8 cellular contexts compared by ENCODE assay signal in genomic region chr18:76349067-76349715, GRCh38.
DNase-seq lines count a peak whose midpoint lies in the region; ATAC-seq and TF ChIP-seq lines count a peak whose summit lies in the region.

No MANE protein-coding gene starts in this region.

- H3K36me3 ChIP-seq in BLaER1 treated with 17β-estradiol and CSF1 and Interleukin-3, amounts not matched to agents 10 nM and 100 nM = 0 out of 22 replicates have a peak, but pooled peaks cover 0 to 3% (median 0%) of the 10 kb centered on the region in 11 experiments
- no peaks in the 10 kb centered on the region for H3K36me3 ChIP-seq in OCI-LY3 (replicated peaks; ENCODE audit: low read depth, low read length)
- H3K36me3 ChIP-seq in fibroblast of lung (ENCODE audit: control insufficient read depth, insufficient read depth, low read length) = no peaks in the 10 kb centered on the region
- no peaks in the 10 kb centered on the region for H3K36me3 ChIP-seq in subcutaneous abdominal adipose tissue (ENCODE audit: control insufficient read depth in 5 of 5, insufficient read depth in 5 of 5, low read length in 5 of 5)

- peak overlapping the region; percentile 39 for H3K27ac Mint-ChIP-seq in neural crest cell (ENCODE audit: unreplicated experiment)

- H3K4me2 ChIP-seq in BLaER1 treated with 17β-estradiol and CSF1 and Interleukin-3, amounts not matched to agents 10 nM and 100 nM = peak overlapping the region in 10 of 11 experiments; percentile 25 to 93 (median 80); a peak in 14 of 22 replicates
- H3K4me2 ChIP-seq in OCI-LY3 (ENCODE audit: low read length) (peak overlapping the region; percentile 70), fibroblast of lung (ENCODE audit: extremely low read depth, insufficient read depth, low read length) (peak overlapping the region; percentile 17)

- H3K4me3 ChIP-seq in BLaER1 treated with 17β-estradiol and CSF1 and Interleukin-3, amounts not matched to agents 10 nM and 100 nM = no peak overlapping the region
- H3K4me3 ChIP-seq in Jurkat, Clone E6-1 (ENCODE audit: low read length) = no peak overlapping the region
- peak overlapping the region; percentile 72 for H3K4me3 ChIP-seq in OCI-LY3 (ENCODE audit: low read length)
- no peak overlapping the region for H3K4me3 ChIP-seq in fibroblast of lung (replicated peaks in 1 of 4; ENCODE audit: control extremely low read depth in 1 of 4, insufficient read depth in 1 of 4, low read depth in 3 of 4, low read length in 4 of 4)
- H3K4me3 ChIP-seq in subcutaneous abdominal adipose tissue (ENCODE audit: low read depth in 1 of 5, low read length in 5 of 5) = peak overlapping the region in 3 of 5 donors; percentile 8 to 50 (median 29)

- peak; percentile 83 for ATAC-seq in GM19351 (IDR thresholded peaks at IDR 0.05; ENCODE audit: unreplicated experiment)

- H3K27me3 Mint-ChIP-seq in neural crest cell (ENCODE audit: low read depth) = peaks cover 2% of the 10 kb centered on the region

- H3K79me2 ChIP-seq in OCI-LY3 (ENCODE audit: low read length) (no peaks in the 10 kb centered on the region), fibroblast of lung (ENCODE audit: control insufficient read depth, insufficient read depth, low read length) (no peaks in the 10 kb centered on the region)

- H3K27ac ChIP-seq in BLaER1 treated with 17β-estradiol and CSF1 and Interleukin-3, amounts not matched to agents 10 nM and 100 nM = no peak overlapping the region
- H3K27ac ChIP-seq in OCI-LY3 (ENCODE audit: low read length) = no peak overlapping the region
- no peak overlapping the region for H3K27ac ChIP-seq in fibroblast of lung (ENCODE audit: insufficient read depth, low read length)
- H3K27ac ChIP-seq in subcutaneous abdominal adipose tissue (ENCODE audit: low read depth, low read length) = no peak overlapping the region

- H3K9me3 Mint-ChIP-seq in neural crest cell = peaks cover 6% of the 10 kb centered on the region

- peaks cover 10% of the 10 kb centered on the region for H3K4me1 Mint-ChIP-seq in neural crest cell

- H3K9me3 ChIP-seq in BLaER1 treated with 17β-estradiol and CSF1 and Interleukin-3, amounts not matched to agents 10 nM and 100 nM (replicated peaks in 1 of 11) = peaks cover 0 to 7% (median 0%) of the 10 kb centered on the region in 11 experiments; a peak in 5 of 22 replicates
- H3K9me3 ChIP-seq in OCI-LY3 (ENCODE audit: insufficient read depth, low read length) (no peaks in the 10 kb centered on the region), fibroblast of lung (ENCODE audit: control insufficient read depth, insufficient read depth, low read depth, low read length) (no peaks in the 10 kb centered on the region), subcutaneous abdominal adipose tissue (ENCODE audit: control insufficient read depth in 5 of 5, low read length in 5 of 5) (peaks cover 0 to 3% (median 0%) of the 10 kb centered on the region in 5 donors)

- DNase-seq in Jurkat, Clone E6-1 (ENCODE audit: low read depth, low spot score) = peak; percentile 57
- peak; percentile 59 for DNase-seq in activated T-cell treated with anti-CD3 and anti-CD28 coated beads, Interleukin-2, amount 50 U/mL, for 1 hour
- DNase-seq in fibroblast of lung (ENCODE audit: low read depth in 2 of 2) (peak; percentile 48 to 77), neural crest cell (ENCODE audit: low read depth, low spot score) (peak; percentile 79)

- peak overlapping the region; percentile 66 for H2AFZ ChIP-seq in OCI-LY3 (ENCODE audit: low read depth, low read length)
- no peak overlapping the region for H2AFZ ChIP-seq in fibroblast of lung (ENCODE audit: low read length)

- H4K20me1 ChIP-seq in BLaER1 treated with 17β-estradiol and CSF1 and Interleukin-3, amounts not matched to agents 10 nM and 100 nM = peaks cover 0 to 17% (median 0%) of the 10 kb centered on the region in 11 experiments; a peak in 2 of 22 replicates
- H4K20me1 ChIP-seq in OCI-LY3 (ENCODE audit: insufficient read depth, low read length) (no peaks in the 10 kb centered on the region), fibroblast of lung (ENCODE audit: control insufficient read depth, extremely low read depth, insufficient read depth, low read length) (no peaks in the 10 kb centered on the region)

- H3K9ac ChIP-seq in BLaER1 treated with 17β-estradiol and CSF1 and Interleukin-3, amounts not matched to agents 10 nM and 100 nM = peak overlapping the region in 1 of 11 experiments; percentile 22; a peak in 1 of 22 replicates
- H3K9ac ChIP-seq in OCI-LY3 (ENCODE audit: low read length) = no peak overlapping the region
- H3K9ac ChIP-seq in fibroblast of lung (ENCODE audit: insufficient read depth, low read length) = no peak overlapping the region
- H3K9ac ChIP-seq in subcutaneous abdominal adipose tissue (ENCODE audit: low read length in 5 of 5) = no peak overlapping the region

- peak; percentile 100 for TF ChIP-seq CTCF in OCI-LY3 (IDR thresholded peaks at IDR 0.05; ENCODE audit: low read depth, low read length)
- TF ChIP-seq CTCF in fibroblast of lung (conservative IDR thresholded peaks at IDR 0.05 in 1 of 2, IDR thresholded peaks at IDR 0.05 in 1 of 2; ENCODE audit: low read depth in 1 of 2, low read length in 2 of 2) = peak; percentile 87 to 91
- peak; percentile 95 for TF ChIP-seq CTCF in neural crest cell (conservative IDR thresholded peaks at IDR 0.05)

- no peaks in the 10 kb centered on the region for H3K27me3 ChIP-seq in BLaER1 treated with 17β-estradiol and CSF1 and Interleukin-3, amounts not matched to agents 10 nM and 100 nM
- H3K27me3 ChIP-seq in OCI-LY3 (ENCODE audit: low read depth, low read length) (no peaks in the 10 kb centered on the region), fibroblast of lung (ENCODE audit: control insufficient read depth, insufficient read depth, low read length) (no peaks in the 10 kb centered on the region), subcutaneous abdominal adipose tissue (ENCODE audit: control insufficient read depth in 5 of 5, insufficient read depth in 4 of 5, low read length in 5 of 5) (peaks cover 0 to 6% (median 0%) of the 10 kb centered on the region in 5 donors)

- H3K4me1 ChIP-seq in BLaER1 treated with 17β-estradiol and CSF1 and Interleukin-3, amounts not matched to agents 10 nM and 100 nM = peaks cover 8 to 29% (median 26%) of the 10 kb centered on the region in 10 experiments; a peak in 18 of 20 replicates
- peaks cover 3% of the 10 kb centered on the region; the same call in 1 of the 2 replicates for H3K4me1 ChIP-seq in OCI-LY3 (ENCODE audit: low read length)
- H3K4me1 ChIP-seq in fibroblast of lung (ENCODE audit: control insufficient read depth, extremely low read depth, insufficient read depth, low read length) = peaks cover 3% of the 10 kb centered on the region
- peaks cover 0 to 15% (median 10%) of the 10 kb centered on the region in 5 donors for H3K4me1 ChIP-seq in subcutaneous abdominal adipose tissue (ENCODE audit: control insufficient read depth in 5 of 5, insufficient read depth in 5 of 5, low read length in 5 of 5)

- H3K36me3 Mint-ChIP-seq in neural crest cell (ENCODE audit: low read depth) = peaks cover 17% of the 10 kb centered on the region

- peak overlapping the region; percentile 65 for H3K4me3 Mint-ChIP-seq in neural crest cell

Comparison
In these comparisons a context has a peak if more than half of its experiments do, and no peak if none do; other contexts are left out.
1. H3K4me2 ChIP-seq: peak in every context shown above with its lines; median percentile 80 in BLaER1 treated with 17β-estradiol and CSF1 and Interleukin-3, amounts not matched to agents 10 nM and 100 nM; 70 in OCI-LY3; 17 in fibroblast of lung.
2. H3K4me3 ChIP-seq: peak in OCI-LY3 (single experiment) and subcutaneous abdominal adipose tissue (3 of 5); none in BLaER1 treated with 17β-estradiol and CSF1 and Interleukin-3, amounts not matched to agents 10 nM and 100 nM (0 of 10), Jurkat, Clone E6-1 (single experiment) and fibroblast of lung (0 of 4).
3. Peak in every context shown above with its lines, with median percentiles within 50 percentile points of each other: DNase-seq and CTCF ChIP-seq.